In the genomic region with DNA sequence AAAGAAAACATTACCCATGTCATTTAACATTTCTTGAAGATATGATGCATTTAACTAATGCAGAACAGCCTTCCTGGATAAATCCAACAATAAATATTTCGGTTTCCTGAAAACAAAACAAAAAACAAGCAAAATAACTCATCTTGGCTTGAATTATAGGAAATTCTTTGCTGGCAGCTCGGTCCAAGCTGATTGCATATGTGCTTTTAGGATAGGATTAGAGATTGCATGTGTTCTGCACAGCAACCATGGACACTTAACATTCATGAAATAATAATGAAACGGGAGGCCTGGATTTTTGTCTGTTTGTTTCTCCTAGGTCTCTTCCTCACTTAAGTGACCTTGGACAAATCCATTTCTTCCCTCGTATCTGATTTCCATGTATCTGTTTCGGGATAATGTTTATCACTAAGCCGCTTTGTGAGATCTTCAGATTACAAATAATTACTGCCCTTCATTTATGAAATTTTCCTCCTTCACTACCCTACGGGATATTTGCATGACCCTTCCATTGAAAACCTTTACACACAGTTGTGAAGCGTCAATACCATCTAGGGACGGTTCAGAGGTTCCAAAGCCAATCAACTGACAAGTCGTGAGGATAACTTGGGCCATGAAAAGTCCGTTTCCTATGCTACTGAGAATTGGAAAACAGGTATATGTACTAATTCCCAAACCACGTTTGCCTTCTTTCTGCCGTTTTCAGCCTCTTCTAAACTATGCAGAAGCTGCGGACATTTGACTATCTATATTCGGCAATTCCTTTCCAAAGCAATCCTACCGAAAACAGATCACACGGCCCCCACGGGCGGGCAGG, we compare ENCODE assay signal across 8 cellular contexts. TPM values are rescaled to one million over a fixed set of nuclear protein-coding genes. Genes with fewer than 3 reads are reported as not detected.
A peak's percentile ranks its signal among the peaks of the same experiment; 100 is the strongest.
DNase-seq lines count a peak whose midpoint lies in the region; ATAC-seq, FAIRE-seq and TF ChIP-seq lines count a peak whose summit lies in the region.

No MANE protein-coding gene starts in this region.

- 11% methylated on average over 19 of the region's 19 CpGs for WGBS in right lobe of liver (ENCODE audit: insufficient coverage, low coverage, low lambda C conversion rate, missing lambda C conversion rate)
- WGBS in tibial nerve, 2 donors: 11 to 12% methylated on average over 19 of the region's 19 CpGs

- no peak for TF ChIP-seq EP300 in tibial nerve (IDR thresholded peaks at IDR 0.05)

- POLR2A ChIA-PET in Caco-2 (lab: Charles Lee): interaction anchor here (1.3 to 2.1 kb wide), 6 partner anchors 22 to 248 kb away, joined by 4 to 34 read pairs (median 10); a partner anchor contains a TSS

- H3K27me3 ChIP-seq in Caco-2 (replicated peaks; ENCODE audit: control insufficient read depth, insufficient read depth, low read length) (no peaks in the 10 kb centered on the region), astrocyte (ENCODE audit: insufficient read depth, low read length) (no peaks in the 10 kb centered on the region), right lobe of liver (no peaks in the 10 kb centered on the region), tibial nerve (no peaks in the 10 kb centered on the region)

- peak overlapping the region; percentile 93 for H3K4me3 ChIP-seq in Caco-2 (ENCODE audit: low read depth, low read length)
- peak overlapping the region; percentile 71 for H3K4me3 ChIP-seq in LNCaP clone FGC (ENCODE audit: low read depth, low read length)
- peak overlapping the region; percentile 77 for H3K4me3 ChIP-seq in astrocyte (ENCODE audit: insufficient read depth, low read depth, low read length)
- H3K4me3 ChIP-seq in right lobe of liver: peak overlapping the region; percentile 80 to 90 (median 80)
- H3K4me3 ChIP-seq in tibial nerve: peak overlapping the region; percentile 64 to 94 (median 80)

- H3K36me3 Mint-ChIP-seq in Caco-2 (ENCODE audit: insufficient read depth, unreplicated experiment): peaks cover 39% of the 10 kb centered on the region
- no peaks in the 10 kb centered on the region for H3K36me3 Mint-ChIP-seq in astrocyte (ENCODE audit: low read depth, unreplicated experiment)

- H3K36me3 ChIP-seq in Caco-2 (ENCODE audit: control insufficient read depth, insufficient read depth, low read length) (no peaks in the 10 kb centered on the region), astrocyte (ENCODE audit: insufficient read depth, low read length) (peaks cover 6% of the 10 kb centered on the region), right lobe of liver (peaks cover 0 to 9% (median 3%) of the 10 kb centered on the region in 4 donors), tibial nerve (peaks cover 0 to 24% (median 0%) of the 10 kb centered on the region in 3 donors)

- BruUV-seq in Caco-2 (replicated peaks; lab: Mats Ljungman, UMichigan): TSS peak; percentile 58

- peaks cover 32% of the 10 kb centered on the region for H3K79me2 ChIP-seq in astrocyte (ENCODE audit: insufficient read depth, low read length)

- H4K20me1 ChIP-seq in astrocyte (ENCODE audit: insufficient read depth, low read length): peaks cover 32% of the 10 kb centered on the region

- H3K4me3 Mint-ChIP-seq in Caco-2 (ENCODE audit: unreplicated experiment) (peak overlapping the region; percentile 97), astrocyte (ENCODE audit: unreplicated experiment) (peak overlapping the region; percentile 89)

- H3K9me3 ChIP-seq in Caco-2 (no peaks in the 10 kb centered on the region), astrocyte (ENCODE audit: insufficient read depth, low read depth, low read length) (no peaks in the 10 kb centered on the region), right lobe of liver (no peaks in the 10 kb centered on the region), tibial nerve (no peaks in the 10 kb centered on the region)

- H3K27me3 Mint-ChIP-seq in Caco-2 (ENCODE audit: insufficient read depth, unreplicated experiment): no peaks in the 10 kb centered on the region
- H3K27me3 Mint-ChIP-seq in astrocyte (ENCODE audit: low read depth, unreplicated experiment): no peaks in the 10 kb centered on the region

- H3K27ac Mint-ChIP-seq in Caco-2 (ENCODE audit: unreplicated experiment): peak overlapping the region; percentile 89
- peak overlapping the region; percentile 15 for H3K27ac Mint-ChIP-seq in astrocyte (ENCODE audit: unreplicated experiment)

- H3K9me3 Mint-ChIP-seq in Caco-2 (ENCODE audit: unreplicated experiment) (no peaks in the 10 kb centered on the region), astrocyte (ENCODE audit: unreplicated experiment) (no peaks in the 10 kb centered on the region)

- no peak for ATAC-seq in right lobe of liver
- ATAC-seq in GM21737 (IDR thresholded peaks at IDR 0.05; ENCODE audit: unreplicated experiment): no peak
- ATAC-seq in GM19395 (IDR thresholded peaks at IDR 0.05; ENCODE audit: unreplicated experiment): no peak

- CTCF ChIA-PET in Caco-2 (lab: Charles Lee): interaction anchor here (1.4 kb wide), 1 partner anchor 32 kb away, joined by 4 read pairs; no protein-coding TSS in a partner anchor

- H3K4me1 Mint-ChIP-seq in Caco-2 (ENCODE audit: low read depth, unreplicated experiment): peaks cover 18% of the 10 kb centered on the region
- peaks cover 14% of the 10 kb centered on the region for H3K4me1 Mint-ChIP-seq in astrocyte (ENCODE audit: low read depth, unreplicated experiment)

- H3K9ac ChIP-seq in astrocyte (ENCODE audit: low read length): peak overlapping the region; percentile 92

- peaks cover 9% of the 10 kb centered on the region for H3K4me1 ChIP-seq in Caco-2
- H3K4me1 ChIP-seq in astrocyte (ENCODE audit: insufficient read depth, low read length): peaks cover 11% of the 10 kb centered on the region
- peaks cover 0 to 23% (median 10%) of the 10 kb centered on the region in 4 donors for H3K4me1 ChIP-seq in right lobe of liver
- peaks cover 0 to 33% (median 17%) of the 10 kb centered on the region in 4 donors for H3K4me1 ChIP-seq in tibial nerve

- DNase-seq in Caco-2: no peak
- no peak for DNase-seq in LNCaP clone FGC (ENCODE audit: low read depth)
- no peak for DNase-seq in astrocyte (ENCODE audit: low read depth)
- DNase-seq in right lobe of liver: no peak
- DNase-seq in tibial nerve (ENCODE audit: low spot score in 2 of 2): no peak
- no peak for DNase-seq in stimulated activated CD8-positive, alpha-beta memory T cell treated with anti-CD3 and anti-CD28 coated beads, Interleukin-4, amount 100 ng/mL, for 48 hours

- H3K4me2 ChIP-seq in astrocyte (ENCODE audit: low read length): peak overlapping the region; percentile 86

- intact Hi-C loops in Caco-2 (cut with micrococcal nuclease; ENCODE audit: unreplicated experiment): loop anchor here (10.0 kb wide), 1 partner anchor 124 kb away; a partner anchor contains a TSS
- intact Hi-C loops in right lobe of liver (cut with DNase I): no loop called here

- FAIRE-seq in astrocyte (lab: Jason Lieb, UNC): no peak

- peak overlapping the region; percentile 70 for H2AFZ ChIP-seq in astrocyte (ENCODE audit: low read depth, low read length)

- H3K27ac ChIP-seq in astrocyte (ENCODE audit: low read depth, low read length) (peak overlapping the region; percentile 86), right lobe of liver (peak overlapping the region; percentile 95 to 98 (median 98)), tibial nerve (peak overlapping the region; percentile 98 to 100 (median 99))

- no peak for TF ChIP-seq CTCF in Caco-2 (IDR thresholded peaks at IDR 0.05; ENCODE audit: insufficient read depth in 1 of 2, low read depth in 1 of 2, low read length in 1 of 2, severe bottlenecking in 1 of 2, unreplicated experiment in 1 of 2)
- TF ChIP-seq CTCF in LNCaP clone FGC (IDR thresholded peaks at IDR 0.05; ENCODE audit: control insufficient read depth, extremely low read depth, insufficient read depth): no peak
- TF ChIP-seq CTCF in astrocyte (IDR thresholded peaks at IDR 0.05; ENCODE audit: insufficient read depth, low read depth, low read length): no peak
- no peak for TF ChIP-seq CTCF in right lobe of liver (IDR thresholded peaks at IDR 0.05)
- TF ChIP-seq CTCF in tibial nerve (IDR thresholded peaks at IDR 0.05): no peak

- TF ChIP-seq POLR2A in right lobe of liver (IDR thresholded peaks at IDR 0.05) (no peak), tibial nerve (IDR thresholded peaks at IDR 0.05) (no peak)

RNA-seq across cellular contexts. Expression of a gene that starts 1.3 kb away (rescaled TPM):
- total RNA-seq in Caco-2 (2022) (512 and 554 TPM in 2 replicates), astrocyte (340 and 375 TPM in 2 replicates), right lobe of liver (100 to 1,000 TPM; 132 to 185 (median 156) TPM), tibial nerve (100 to 1,000 TPM; 193 to 204 (median 197) TPM)
